Comparison of ENCODE assay signal across 42 cellular contexts in the genomic region with DNA sequence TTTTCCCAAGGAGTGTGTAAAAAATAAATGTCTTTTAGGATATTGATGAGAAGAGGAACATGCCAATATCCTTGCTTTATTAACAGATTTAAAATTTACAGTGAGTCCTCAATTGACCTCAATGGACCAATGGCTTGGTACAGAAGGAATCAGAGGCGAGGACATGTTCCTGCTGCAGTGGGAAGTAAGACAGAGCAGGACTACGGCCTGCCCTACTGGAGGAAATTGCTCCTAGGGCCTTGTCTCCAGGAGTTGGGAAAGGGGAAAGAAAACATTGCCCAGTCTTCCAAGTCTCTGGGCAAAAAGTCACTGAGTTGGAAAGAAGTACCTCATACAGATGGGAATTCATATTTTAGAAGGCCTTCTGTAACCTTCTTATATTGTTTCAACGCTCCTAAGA. TPM values are rescaled to one million over a fixed set of nuclear protein-coding genes. Genes with fewer than 3 reads are reported as not detected.
"Had no signal": no experiment of that assay in that cellular context is flagged by ENCODE, and none has a peak within 500 bp of the region (broad histone marks: within the 10 kb centered on the region; RNA-seq: fewer than 3 reads in every experiment).

No MANE protein-coding gene starts in this region.

- H3K4me3 ChIP-seq: adrenal gland, ascending aorta, body of pancreas, breast epithelium, cardiac muscle cell had no signal

- H3K4me1 Mint-ChIP-seq: activated naive CD4-positive, alpha-beta T cell treated with anti-CD3 and anti-CD28 coated beads, Interleukin-2, amount 10 ng/mL, durations not matched to agents 7 days and 5 days; activated naive CD4-positive, alpha-beta T cell treated with anti-CD3 and anti-CD28 coated beads, Interleukin-2, amount 50 U/mL, for 24 hours; activated naive CD8-positive, alpha-beta T cell treated with anti-CD3 and anti-CD28 coated beads for 36 hours; activated naive CD8-positive, alpha-beta T cell treated with anti-CD3 and anti-CD28 coated beads, Interleukin-2, amount 10 ng/mL, durations not matched to agents 7 days and 5 days; activated naive CD8-positive, alpha-beta T cell treated with anti-CD3 and anti-CD28 coated beads, Interleukin-2, amount 50 U/mL, for 24 hours; activated T-helper 17 cell treated with anti-CD3 and anti-CD28 coated beads, Interleukin-2, amount 50 U/mL, for 72 hours; brain; central memory CD8-positive, alpha-beta T cell had no signal

- ATAC-seq: activated naive CD4-positive, alpha-beta T cell treated with anti-CD3 and anti-CD28 coated beads, Interleukin-2, amount 50 U/mL, for 72 hours; activated naive CD8-positive, alpha-beta T cell treated with anti-CD3 and anti-CD28 coated beads, Interleukin-2, amount 50 U/mL, for 24 hours; activated T-cell treated with anti-CD3 and anti-CD28 coated beads, Interleukin-2, amount 50 U/mL, for 4 hours; activated T-cell treated with anti-CD3 and anti-CD28 coated beads, Interleukin-2, amount 50 U/mL, for 72 hours; activated T-helper 17 cell treated with anti-CD3 and anti-CD28 coated beads, Interleukin-2, amount 50 U/mL, for 72 hours; body of pancreas had no signal

- H3K4me1 ChIP-seq: adrenal gland, ascending aorta, body of pancreas, breast epithelium had no signal

- H3K36me3 ChIP-seq: brain microvascular endothelial cell had no signal

- H3K27ac ChIP-seq: adrenal gland, ascending aorta, body of pancreas, brain microvascular endothelial cell, breast epithelium, cardiac muscle cell had no signal

- DNase-seq: activated effector memory CD4-positive, alpha-beta T cell treated with anti-CD3 and anti-CD28 coated beads, Interleukin-2, amount 50 U/mL, for 16 hours; activated effector memory CD4-positive, alpha-beta T cell treated with Interleukin-2 at 50 U/mL for 16 hours; activated gamma-delta T cell; activated gamma-delta T cell treated with Interleukin-2 at 50 U/mL for 16 hours; activated naive CD4-positive, alpha-beta T cell; activated naive CD4-positive, alpha-beta T cell treated with anti-CD3 and anti-CD28 coated beads for 36 hours; activated naive CD4-positive, alpha-beta T cell treated with anti-CD3 and anti-CD28 coated beads, Interleukin-2, amount 10 ng/mL, durations not matched to agents 7 days and 5 days; activated naive CD4-positive, alpha-beta T cell treated with anti-CD3 and anti-CD28 coated beads, Interleukin-2, amount 50 U/mL, for 16 hours; activated naive CD4-positive, alpha-beta T cell treated with Interleukin-2 at 50 U/mL for 16 hours; activated naive CD8-positive, alpha-beta T cell treated with anti-CD3 and anti-CD28 coated beads for 36 hours; activated naive CD8-positive, alpha-beta T cell treated with anti-CD3 and anti-CD28 coated beads, Interleukin-2, amount 10 ng/mL, durations not matched to agents 7 days and 5 days; activated naive CD8-positive, alpha-beta T cell treated with anti-CD3 and anti-CD28 coated beads, Interleukin-2, amount 50 U/mL, for 24 hours; activated T-cell treated with anti-CD3 and anti-CD28 coated beads, Interleukin-2, amount 50 U/mL, for 1 hour; activated T-cell treated with anti-CD3 and anti-CD28 coated beads, Interleukin-2, amount 50 U/mL, for 24 hours; activated T-cell treated with anti-CD3 and anti-CD28 coated beads, Interleukin-2, amount 50 U/mL, for 4 hours; activated T-cell treated with anti-CD3 and anti-CD28 coated beads, Interleukin-2, amount 50 U/mL, for 48 hours; activated T-cell treated with anti-CD3 and anti-CD28 coated beads, Interleukin-2, amount 50 U/mL, for 72 hours; adrenal gland; amniotic stem cell; amygdala; anterior cingulate cortex; aorta; body of pancreas; brain microvascular endothelial cell; caudate nucleus; central memory CD4-positive, alpha-beta T cell; cerebellar nuclear complex had no signal

- H3K9me3 ChIP-seq: adrenal gland, ascending aorta, body of pancreas, breast epithelium had no signal

- H3K27ac Mint-ChIP-seq: activated naive CD4-positive, alpha-beta T cell treated with anti-CD3 and anti-CD28 coated beads for 36 hours; activated naive CD4-positive, alpha-beta T cell treated with anti-CD3 and anti-CD28 coated beads, Interleukin-2, amount 10 ng/mL, durations not matched to agents 7 days and 5 days; activated naive CD4-positive, alpha-beta T cell treated with anti-CD3 and anti-CD28 coated beads, Interleukin-2, amount 50 U/mL, for 24 hours; activated naive CD4-positive, alpha-beta T cell treated with anti-CD3 and anti-CD28 coated beads, Interleukin-2, amount 50 U/mL, for 72 hours; activated naive CD8-positive, alpha-beta T cell; activated naive CD8-positive, alpha-beta T cell treated with anti-CD3 and anti-CD28 coated beads for 36 hours; activated naive CD8-positive, alpha-beta T cell treated with anti-CD3 and anti-CD28 coated beads, Interleukin-2, amount 10 ng/mL, durations not matched to agents 7 days and 5 days; activated naive CD8-positive, alpha-beta T cell treated with anti-CD3 and anti-CD28 coated beads, Interleukin-2, amount 50 U/mL, for 24 hours; activated T-cell treated with anti-CD3 and anti-CD28 coated beads, Interleukin-2, amount 50 U/mL, for 24 hours; activated T-cell treated with anti-CD3 and anti-CD28 coated beads, Interleukin-2, amount 50 U/mL, for 72 hours; activated T-helper 1 cell treated with anti-CD3 and anti-CD28 coated beads, Interleukin-12 subunit alpha, Interleukin-12 subunit beta, Interleukin-2, Interleukin-4 antibody, amounts not matched to agents 30 ng/mL and 10 ng/mL and 1 ng/mL, durations not matched to agents 14 hours and 24 hours and 36 hours; activated T-helper 17 cell treated with anti-CD3 and anti-CD28 coated beads, Interleukin-2, amount 50 U/mL, for 72 hours; activated T-helper 2 cell treated with anti-CD3 and anti-CD28 coated beads, Interferon-gamma antibody, Interleukin-2, Interleukin-4, amounts not matched to agents 10 μg/mL and 5 μg/mL and 100 μg/mL, durations not matched to agents 14 hours and 24 hours and 36 hours; brain had no signal

- H3K27me3 Mint-ChIP-seq: activated naive CD4-positive, alpha-beta T cell treated with anti-CD3 and anti-CD28 coated beads, Interleukin-2, amount 10 ng/mL, durations not matched to agents 7 days and 5 days; activated naive CD4-positive, alpha-beta T cell treated with anti-CD3 and anti-CD28 coated beads, Interleukin-2, amount 50 U/mL, for 24 hours; activated naive CD8-positive, alpha-beta T cell; activated naive CD8-positive, alpha-beta T cell treated with anti-CD3 and anti-CD28 coated beads for 36 hours; activated naive CD8-positive, alpha-beta T cell treated with anti-CD3 and anti-CD28 coated beads, Interleukin-2, amount 10 ng/mL, durations not matched to agents 7 days and 5 days; activated naive CD8-positive, alpha-beta T cell treated with anti-CD3 and anti-CD28 coated beads, Interleukin-2, amount 50 U/mL, for 24 hours; activated T-cell treated with anti-CD3 and anti-CD28 coated beads, Interleukin-2, amount 50 U/mL, for 24 hours; activated T-helper 17 cell treated with anti-CD3 and anti-CD28 coated beads, Interleukin-2, amount 50 U/mL, for 72 hours; brain; central memory CD8-positive, alpha-beta T cell had no signal

- H3K27me3 ChIP-seq: adrenal gland, ascending aorta, body of pancreas, brain microvascular endothelial cell, breast epithelium, cardiac muscle cell had no signal

- H3K36me3 Mint-ChIP-seq: activated naive CD4-positive, alpha-beta T cell treated with anti-CD3 and anti-CD28 coated beads, Interleukin-2, amount 50 U/mL, for 72 hours; brain had no signal

- H3K9me3 Mint-ChIP-seq: activated naive CD4-positive, alpha-beta T cell treated with anti-CD3 and anti-CD28 coated beads for 36 hours; activated naive CD4-positive, alpha-beta T cell treated with anti-CD3 and anti-CD28 coated beads, Interleukin-2, amount 10 ng/mL, durations not matched to agents 7 days and 5 days; activated naive CD4-positive, alpha-beta T cell treated with anti-CD3 and anti-CD28 coated beads, Interleukin-2, amount 50 U/mL, for 24 hours; activated naive CD4-positive, alpha-beta T cell treated with anti-CD3 and anti-CD28 coated beads, Interleukin-2, amount 50 U/mL, for 72 hours; activated naive CD8-positive, alpha-beta T cell treated with anti-CD3 and anti-CD28 coated beads for 36 hours; activated naive CD8-positive, alpha-beta T cell treated with anti-CD3 and anti-CD28 coated beads, Interleukin-2, amount 10 ng/mL, durations not matched to agents 7 days and 5 days; activated naive CD8-positive, alpha-beta T cell treated with anti-CD3 and anti-CD28 coated beads, Interleukin-2, amount 50 U/mL, for 24 hours; activated T-cell treated with anti-CD3 and anti-CD28 coated beads, Interleukin-2, amount 50 U/mL, for 24 hours; activated T-cell treated with anti-CD3 and anti-CD28 coated beads, Interleukin-2, amount 50 U/mL, for 4 hours; activated T-cell treated with anti-CD3 and anti-CD28 coated beads, Interleukin-2, amount 50 U/mL, for 72 hours; activated T-helper 1 cell treated with anti-CD3 and anti-CD28 coated beads, Interleukin-12 subunit alpha, Interleukin-12 subunit beta, Interleukin-2, Interleukin-4 antibody, amounts not matched to agents 30 ng/mL and 10 ng/mL and 1 ng/mL, durations not matched to agents 14 hours and 24 hours and 36 hours; activated T-helper 17 cell treated with anti-CD3 and anti-CD28 coated beads, Interleukin-2, amount 50 U/mL, for 72 hours; activated T-helper 2 cell treated with anti-CD3 and anti-CD28 coated beads, Interferon-gamma antibody, Interleukin-2, Interleukin-4, amounts not matched to agents 10 μg/mL and 5 μg/mL and 100 μg/mL, durations not matched to agents 14 hours and 24 hours and 36 hours; brain; central memory CD8-positive, alpha-beta T cell had no signal

- H3K4me3 Mint-ChIP-seq: activated naive CD4-positive, alpha-beta T cell treated with anti-CD3 and anti-CD28 coated beads for 36 hours; activated naive CD4-positive, alpha-beta T cell treated with anti-CD3 and anti-CD28 coated beads, Interleukin-2, amount 10 ng/mL, durations not matched to agents 7 days and 5 days; activated naive CD4-positive, alpha-beta T cell treated with anti-CD3 and anti-CD28 coated beads, Interleukin-2, amount 50 U/mL, for 24 hours; activated naive CD8-positive, alpha-beta T cell; activated naive CD8-positive, alpha-beta T cell treated with anti-CD3 and anti-CD28 coated beads for 36 hours; activated naive CD8-positive, alpha-beta T cell treated with anti-CD3 and anti-CD28 coated beads, Interleukin-2, amount 10 ng/mL, durations not matched to agents 7 days and 5 days; activated naive CD8-positive, alpha-beta T cell treated with anti-CD3 and anti-CD28 coated beads, Interleukin-2, amount 50 U/mL, for 24 hours; activated T-cell treated with anti-CD3 and anti-CD28 coated beads, Interleukin-2, amount 50 U/mL, for 24 hours; activated T-cell treated with anti-CD3 and anti-CD28 coated beads, Interleukin-2, amount 50 U/mL, for 4 hours; activated T-cell treated with anti-CD3 and anti-CD28 coated beads, Interleukin-2, amount 50 U/mL, for 72 hours; activated T-helper 1 cell treated with anti-CD3 and anti-CD28 coated beads, Interleukin-12 subunit alpha, Interleukin-12 subunit beta, Interleukin-2, Interleukin-4 antibody, amounts not matched to agents 30 ng/mL and 10 ng/mL and 1 ng/mL, durations not matched to agents 14 hours and 24 hours and 36 hours; activated T-helper 17 cell treated with anti-CD3 and anti-CD28 coated beads, Interleukin-2, amount 50 U/mL, for 72 hours; brain; central memory CD8-positive, alpha-beta T cell had no signal

RNA-seq across cellular contexts. Expression of gene UGT3A2, which starts 33.1 kb away (rescaled TPM):
- total RNA-seq: activated naive CD4-positive, alpha-beta T cell treated with anti-CD3 and anti-CD28 coated beads for 36 hours; activated naive CD8-positive, alpha-beta T cell treated with anti-CD3 and anti-CD28 coated beads for 36 hours; activated naive CD8-positive, alpha-beta T cell treated with anti-CD3 and anti-CD28 coated beads, Interleukin-2, amount 10 ng/mL, durations not matched to agents 7 days and 5 days; activated T-cell treated with anti-CD3 and anti-CD28 coated beads, Interleukin-2, amount 50 U/mL, for 4 hours; activated T-cell treated with anti-CD3 and anti-CD28 coated beads, Interleukin-2, amount 50 U/mL, for 72 hours; activated T-helper 1 cell treated with anti-CD3 and anti-CD28 coated beads, Interleukin-12 subunit alpha, Interleukin-12 subunit beta, Interleukin-2, Interleukin-4 antibody, amounts not matched to agents 30 ng/mL and 10 ng/mL and 1 ng/mL, durations not matched to agents 14 hours and 24 hours and 36 hours; activated T-helper 2 cell treated with anti-CD3 and anti-CD28 coated beads, Interferon-gamma antibody, Interleukin-2, Interleukin-4, amounts not matched to agents 10 μg/mL and 5 μg/mL and 100 μg/mL, durations not matched to agents 14 hours and 24 hours and 36 hours; aorta; ascending aorta; body of pancreas; breast epithelium; bronchial epithelial cell; cardiac septum; chondrocyte had no signal
- polyA plus RNA-seq: adipose tissue, aorta had no signal
